27 cellular contexts compared by ENCODE assay signal in genomic region chr11:106594751-106595351, GRCh38.
A peak's percentile ranks its signal among the peaks of the same experiment; 100 is the strongest.
DNase-seq lines count a peak whose midpoint lies in the region; ATAC-seq and TF ChIP-seq lines count a peak whose summit lies in the region.
"Had no signal": no experiment of that assay in that cellular context is flagged by ENCODE, and none has a peak within 500 bp of the region (broad histone marks: within the 10 kb centered on the region; RNA-seq: fewer than 3 reads in every experiment).

No MANE protein-coding gene starts in this region.

- H3F3A ChIP-seq in PC-3 (ENCODE audit: low read length, unreplicated experiment), result no peaks in the 10 kb centered on the region

- no peak overlapping the region for H3K4me3 Mint-ChIP-seq in endothelial cell (ENCODE audit: unreplicated experiment)
- H3K4me3 Mint-ChIP-seq: activated naive CD8-positive, alpha-beta T cell treated with anti-CD3 and anti-CD28 coated beads, Interleukin-2, amount 10 ng/mL, durations not matched to agents 7 days and 5 days; natural killer cell; stimulated activated naive CD8-positive, alpha-beta T cell treated with anti-CD3 and anti-CD28 coated beads, Interleukin-15, amount 100 ng/mL, for 72 hours had no signal

- H3K27ac ChIP-seq in PC-3 (ENCODE audit: low read length), result peak overlapping the region; percentile 28
- H3K27ac ChIP-seq: 22Rv1, esophagus muscularis mucosa, psoas muscle, vagina had no signal

- no peaks in the 10 kb centered on the region for H3K36me3 ChIP-seq in PC-3 (ENCODE audit: low read depth, low read length)
- H3K36me3 ChIP-seq: esophagus muscularis mucosa, vagina had no signal

- H3K4me3 ChIP-seq in PC-3 (ENCODE audit: low read length), result no peak overlapping the region
- H3K4me3 ChIP-seq: esophagus muscularis mucosa, psoas muscle, vagina had no signal

- intact Hi-C loops in PC-3 (cut with micrococcal nuclease), result loop anchor here (2.0 to 10.0 kb wide), 2 partner anchors 112 to 420 kb away; partner anchors contain the start of gene GUCY1A2

- no peaks in the 10 kb centered on the region for H3K9me2 ChIP-seq in PC-3 (replicated peaks; ENCODE audit: low read length)
- H3K9me2 ChIP-seq: SK-N-SH had no signal

- no peak overlapping the region; the same call in 1 of the 2 replicates for H3K9ac ChIP-seq in PC-3 (ENCODE audit: low read length)
- H3K9ac ChIP-seq: SK-N-SH had no signal

- no peaks in the 10 kb centered on the region for H3K27me3 Mint-ChIP-seq in endothelial cell (ENCODE audit: unreplicated experiment)
- H3K27me3 Mint-ChIP-seq: activated naive CD8-positive, alpha-beta T cell treated with anti-CD3 and anti-CD28 coated beads, Interleukin-2, amount 10 ng/mL, durations not matched to agents 7 days and 5 days; stimulated activated naive CD8-positive, alpha-beta T cell treated with anti-CD3 and anti-CD28 coated beads, Interleukin-15, amount 100 ng/mL, for 72 hours had no signal

- peaks cover 3% of the 10 kb centered on the region for H3K4me1 Mint-ChIP-seq in endothelial cell (ENCODE audit: unreplicated experiment)
- H3K4me1 Mint-ChIP-seq: activated naive CD8-positive, alpha-beta T cell treated with anti-CD3 and anti-CD28 coated beads, Interleukin-2, amount 10 ng/mL, durations not matched to agents 7 days and 5 days; natural killer cell; stimulated activated naive CD8-positive, alpha-beta T cell treated with anti-CD3 and anti-CD28 coated beads, Interleukin-15, amount 100 ng/mL, for 72 hours had no signal

- BruUV-seq in PC-3 (replicated peaks; lab: Mats Ljungman, UMichigan), result no TSS peak

- peak overlapping the region; percentile 55 for H3K4me2 ChIP-seq in PC-3 (ENCODE audit: low read length)
- H3K4me2 ChIP-seq: SK-N-SH had no signal

- peaks cover 13% of the 10 kb centered on the region for H3K4me1 ChIP-seq in PC-3 (ENCODE audit: insufficient read depth, low read length)
- H3K4me1 ChIP-seq: esophagus muscularis mucosa, psoas muscle, vagina had no signal

- CTCF ChIA-PET in PC-3 (lab: Charles Lee), result no interaction called here

- no peak overlapping the region for H2AFZ ChIP-seq in PC-3 (ENCODE audit: low read length)

- ATAC-seq in PC-3, result peak; percentile 90
- ATAC-seq in GM18868 (IDR thresholded peaks at IDR 0.05; ENCODE audit: unreplicated experiment), result no peak
- ATAC-seq: natural killer cell; psoas muscle; stimulated activated naive CD8-positive, alpha-beta T cell treated with anti-CD3 and anti-CD28 coated beads, Interleukin-15, amount 100 ng/mL, for 72 hours had no signal

- H3K9me3 ChIP-seq in PC-3 (ENCODE audit: low read length), result no peaks in the 10 kb centered on the region
- H3K9me3 ChIP-seq: esophagus muscularis mucosa, psoas muscle, SK-N-SH, vagina had no signal

- no peaks in the 10 kb centered on the region for H3K36me3 Mint-ChIP-seq in endothelial cell (ENCODE audit: low read depth, unreplicated experiment)
- H3K36me3 Mint-ChIP-seq: activated naive CD8-positive, alpha-beta T cell treated with anti-CD3 and anti-CD28 coated beads, Interleukin-2, amount 10 ng/mL, durations not matched to agents 7 days and 5 days; natural killer cell had no signal

- H3K27ac Mint-ChIP-seq in endothelial cell (ENCODE audit: unreplicated experiment), result no peak overlapping the region
- H3K27ac Mint-ChIP-seq: activated naive CD8-positive, alpha-beta T cell treated with anti-CD3 and anti-CD28 coated beads, Interleukin-2, amount 10 ng/mL, durations not matched to agents 7 days and 5 days; natural killer cell; stimulated activated naive CD8-positive, alpha-beta T cell treated with anti-CD3 and anti-CD28 coated beads, Interleukin-15, amount 100 ng/mL, for 72 hours had no signal

- no peaks in the 10 kb centered on the region for H3K27me3 ChIP-seq in PC-3 (ENCODE audit: low read length)
- H3K27me3 ChIP-seq: esophagus muscularis mucosa, vagina had no signal

- no peaks in the 10 kb centered on the region for H3K9me3 Mint-ChIP-seq in endothelial cell (ENCODE audit: unreplicated experiment)

- no peak for TF ChIP-seq CTCF in PC-3 (conservative IDR thresholded peaks at IDR 0.05; ENCODE audit: low read depth, low read length)
- TF ChIP-seq CTCF in endothelial cell (IDR thresholded peaks at IDR 0.05; ENCODE audit: unreplicated experiment), result no peak

- H3K79me2 ChIP-seq in PC-3 (ENCODE audit: low read length), result no peaks in the 10 kb centered on the region

- DNase-seq in DMS153 (lab: John Stamatoyannopoulos, UW), result peak; percentile 7
- DNase-seq in DMS153 treated with DMSO at 0.1 percent for 48 hours (lab: John Stamatoyannopoulos, UW; ENCODE audit: unreplicated experiment), result no peak
- peak; percentile 38 for DNase-seq in NCI-H146 (lab: John Stamatoyannopoulos, UW)
- peak; percentile 73 for DNase-seq in PC-3
- peak; percentile 84 for DNase-seq in left kidney (ENCODE audit: low read depth, low spot score)
- DNase-seq in DMS114 treated with DMSO at 0.1 percent for 48 hours (lab: John Stamatoyannopoulos, UW; ENCODE audit: unreplicated experiment), result no peak
- no peak for DNase-seq in endothelial cell (ENCODE audit: low spot score)
- DNase-seq: activated CD4-positive, alpha-beta T cell treated with anti-CD3 and anti-CD28 coated beads for 4 hours; activated gamma-delta T cell; activated naive CD8-positive, alpha-beta T cell treated with anti-CD3 and anti-CD28 coated beads, Interleukin-2, amount 10 ng/mL, durations not matched to agents 7 days and 5 days; activated T-cell treated with anti-CD3 and anti-CD28 coated beads, Interleukin-2, amount 50 U/mL, for 1 hour; cortex of kidney; foreskin melanocyte; HCEC 1CT; KBM-7; natural killer cell; NCI-H1436 treated with DMSO at 0.1 percent for 48 hours; NCI-H2171; NCI-H526 treated with DMSO at 0.1 percent for 48 hours; occipital lobe; psoas muscle; SK-N-SH; stimulated activated naive CD8-positive, alpha-beta T cell treated with anti-CD3 and anti-CD28 coated beads, Interleukin-15, amount 100 ng/mL, for 72 hours had no signal

- H4K20me1 ChIP-seq in PC-3 (ENCODE audit: low read length), result no peaks in the 10 kb centered on the region

- POLR2A ChIA-PET in PC-3 (lab: Charles Lee; ENCODE audit: unreplicated experiment), result interaction anchor here (0.7 kb wide), 1 partner anchor 112 kb away, joined by 7 read pairs; no protein-coding TSS in a partner anchor

Comparison
In these comparisons a context has a peak if more than half of its experiments do, and no peak if none do; other contexts are left out.
1. DNase-seq: peak in DMS153 (single experiment), NCI-H146 (single experiment), PC-3 (single experiment) and left kidney (single experiment); none in DMS153 treated with DMSO at 0.1 percent for 48 hours (single experiment), DMS114 treated with DMSO at 0.1 percent for 48 hours (single experiment) and endothelial cell (single experiment).